Comparison of ENCODE assay signal across 8 cellular contexts in genomic region chr7:157568785-157569584, GRCh38.
DNase-seq lines count a peak whose midpoint lies in the region; ATAC-seq and TF ChIP-seq lines count a peak whose summit lies in the region.

No MANE protein-coding gene starts in this region.

- TF ChIP-seq CTCF in WTC11 (IDR thresholded peaks at IDR 0.05) (no peak), PC-3 (conservative IDR thresholded peaks at IDR 0.05; ENCODE audit: low read depth, low read length) (no peak)

- H2AFZ ChIP-seq in PC-3 (ENCODE audit: low read length), result no peak overlapping the region

- ATAC-seq in GM19023 (IDR thresholded peaks at IDR 0.05; ENCODE audit: unreplicated experiment) (peak; percentile 85), HG03571 (IDR thresholded peaks at IDR 0.05; ENCODE audit: unreplicated experiment) (peak; percentile 83), WTC11 (peak; percentile 66), left lobe of liver (peak; percentile 71), PC-3 (no peak)
- peak; percentile 77 for ATAC-seq in central memory CD8-positive, alpha-beta T cell (replicated peaks; ENCODE audit: extremely low read depth, poor library complexity, severe bottlenecking)

- H3K9me2 ChIP-seq in PC-3 (replicated peaks; ENCODE audit: low read length), result no peaks in the 10 kb centered on the region

- no peak overlapping the region for H3K4me3 ChIP-seq in PC-3 (ENCODE audit: low read length)

- CTCF ChIA-PET in WTC11 (lab: Charles Lee), result interaction anchor here (1.4 kb wide), 1 partner anchor 94 kb away, joined by 5 read pairs; no protein-coding TSS in a partner anchor
- CTCF ChIA-PET in PC-3 (lab: Charles Lee), result no interaction called here

- no peaks in the 10 kb centered on the region for H3K36me3 ChIP-seq in PC-3 (ENCODE audit: low read depth, low read length)

- intact Hi-C loops in PC-3 (cut with micrococcal nuclease), result no loop called here

- peaks cover 14% of the 10 kb centered on the region for H3K4me1 Mint-ChIP-seq in WTC11
- peaks cover 28% of the 10 kb centered on the region for H3K4me1 Mint-ChIP-seq in central memory CD8-positive, alpha-beta T cell

- H3K4me1 ChIP-seq in PC-3 (ENCODE audit: insufficient read depth, low read length), result peaks cover 44% of the 10 kb centered on the region

- H3K9me3 Mint-ChIP-seq in WTC11, result 0 out of 2 replicates have a peak, but pooled peaks cover 7% of the 10 kb centered on the region
- no peaks in the 10 kb centered on the region for H3K9me3 Mint-ChIP-seq in central memory CD8-positive, alpha-beta T cell

- no peaks in the 10 kb centered on the region for H3K9me3 ChIP-seq in PC-3 (ENCODE audit: low read length)

- H3K27ac ChIP-seq in PC-3 (ENCODE audit: low read length), result no peak overlapping the region

- H3K27me3 ChIP-seq in PC-3 (ENCODE audit: low read length), result no peaks in the 10 kb centered on the region

- no TSS peak for BruUV-seq in PC-3 (replicated peaks; lab: Mats Ljungman, UMichigan)

- H3K4me3 Mint-ChIP-seq in WTC11, result peak overlapping the region; percentile 76
- peak overlapping the region; percentile 84 for H3K4me3 Mint-ChIP-seq in central memory CD8-positive, alpha-beta T cell

- H3K27ac Mint-ChIP-seq in WTC11, result no peak overlapping the region
- H3K27ac Mint-ChIP-seq in central memory CD8-positive, alpha-beta T cell (ENCODE audit: low read depth), result peak overlapping the region; percentile 87

- POLR2A ChIA-PET in WTC11 (lab: Charles Lee), result no interaction called here
- POLR2A ChIA-PET in PC-3 (lab: Charles Lee; ENCODE audit: unreplicated experiment), result interaction anchor here (0.7 kb wide), 1 partner anchor 100 kb away, joined by 8 read pairs; no protein-coding TSS in a partner anchor

- H3F3A ChIP-seq in PC-3 (ENCODE audit: low read length, unreplicated experiment), result peaks cover 6% of the 10 kb centered on the region

- no peak overlapping the region for H3K9ac ChIP-seq in PC-3 (ENCODE audit: low read length)

- no peak overlapping the region for H3K4me2 ChIP-seq in PC-3 (ENCODE audit: low read length)

- peaks cover 42% of the 10 kb centered on the region for H3K27me3 Mint-ChIP-seq in WTC11 (ENCODE audit: low read depth)
- H3K27me3 Mint-ChIP-seq in central memory CD8-positive, alpha-beta T cell, result peaks cover 27% of the 10 kb centered on the region

- no peaks in the 10 kb centered on the region for H4K20me1 ChIP-seq in PC-3 (ENCODE audit: low read length)

- DNase-seq in WTC11 (ENCODE audit: low spot score), result peak; percentile 44
- DNase-seq in central memory CD8-positive, alpha-beta T cell (ENCODE audit: low spot score in 2 of 2), result peak; percentile 34 to 51
- no peak for DNase-seq in left lobe of liver (ENCODE audit: low spot score)
- DNase-seq in stimulated activated CD4-positive, alpha-beta T cell treated with anti-CD3 and anti-CD28 coated beads, Interleukin-1b, Interleukin-23, amount 100 ng/mL, for 48 hours, result peak; percentile 60
- DNase-seq in NCI-H510A treated with DMSO at 0.1 percent for 48 hours (lab: John Stamatoyannopoulos, UW), result no peak
- no peak for DNase-seq in PC-3

- no peaks in the 10 kb centered on the region for H3K36me3 Mint-ChIP-seq in WTC11
- peaks cover 4% of the 10 kb centered on the region for H3K36me3 Mint-ChIP-seq in central memory CD8-positive, alpha-beta T cell (ENCODE audit: insufficient read depth)

- H3K79me2 ChIP-seq in PC-3 (ENCODE audit: low read length), result no peaks in the 10 kb centered on the region

TF ChIP-seq in WTC11, 78 proteins besides CTCF, POLR2A, EP300 and RAD21:
- TF ChIP-seq ATF2 (CRISPR knock-in tag; IDR thresholded peaks at IDR 0.05; ENCODE audit: borderline replicate concordance, low read depth) (no peak), FOXK1 (CRISPR knock-in tag; IDR thresholded peaks at IDR 0.05) (0 out of 2 replicates have a peak, but pooled peaks have one; percentile 63), ETV6 (CRISPR knock-in tag; IDR thresholded peaks at IDR 0.05) (no peak), ZNF281 (CRISPR knock-in tag; IDR thresholded peaks at IDR 0.05) (no peak), ZNF138 (CRISPR knock-in tag; conservative IDR thresholded peaks at IDR 0.05) (no peak)

Comparison
In these comparisons a context has a peak if more than half of its experiments do, and no peak if none do; other contexts are left out.
1. DNase-seq: peak in WTC11 (single experiment), central memory CD8-positive, alpha-beta T cell (2 of 2) and stimulated activated CD4-positive, alpha-beta T cell treated with anti-CD3 and anti-CD28 coated beads, Interleukin-1b, Interleukin-23, amount 100 ng/mL, for 48 hours (single experiment); none in left lobe of liver (single experiment), NCI-H510A treated with DMSO at 0.1 percent for 48 hours (single experiment) and PC-3 (single experiment).